1 cellular context compared by ENCODE assay signal in genomic region chr7:151727579-151728285, GRCh38.
TF ChIP-seq lines count a peak whose summit lies in the region.

No MANE protein-coding gene starts in this region.

TF ChIP-seq in A549, 52 proteins besides CTCF, POLR2A, EP300 and RAD21 (continued from another document):
- TF ChIP-seq ATOH8 (CRISPR knock-in tag; IDR thresholded peaks at IDR 0.05; ENCODE audit: low read depth) (no peak), NPAS2 (CRISPR knock-in tag; IDR thresholded peaks at IDR 0.05; ENCODE audit: borderline replicate concordance) (no peak), FOXS1 (CRISPR knock-in tag; IDR thresholded peaks at IDR 0.05) (no peak), HOXB13 (CRISPR knock-in tag; IDR thresholded peaks at IDR 0.05; ENCODE audit: low read depth) (no peak), PBX3 (IDR thresholded peaks at IDR 0.05) (no peak)
